19 cellular contexts compared by ENCODE assay signal in genomic region chr22:50018608-50019291, GRCh38. TPM values are rescaled to one million over a fixed set of nuclear protein-coding genes. Genes with fewer than 3 reads are reported as not detected.
A peak's percentile ranks its signal among the peaks of the same experiment; 100 is the strongest.
DNase-seq lines count a peak whose midpoint lies in the region; ATAC-seq and TF ChIP-seq lines count a peak whose summit lies in the region.
"Had no signal": no experiment of that assay in that cellular context is flagged by ENCODE, and none has a peak within 500 bp of the region (broad histone marks: within the 10 kb centered on the region; RNA-seq: fewer than 3 reads in every experiment).

No MANE protein-coding gene starts in this region.

- no peak for TF ChIP-seq RAD21 in neural cell (conservative IDR thresholded peaks at IDR 0.05)

- no peak overlapping the region for H2AFZ ChIP-seq in neural cell (ENCODE audit: low read depth, low read length)

- H3K79me2 ChIP-seq in neural cell (replicated peaks; ENCODE audit: insufficient read depth, low read length): no peaks in the 10 kb centered on the region

- H3K9me3 ChIP-seq in neural cell (ENCODE audit: low read length): peaks cover 6% of the 10 kb centered on the region
- H3K9me3 ChIP-seq: Caco-2, esophagus squamous epithelium, neutrophil, upper lobe of left lung had no signal

- no peak overlapping the region for H3K9ac ChIP-seq in neural cell (ENCODE audit: low read length)

- no peaks in the 10 kb centered on the region for H3K36me3 ChIP-seq in H7 (replicated peaks; ENCODE audit: control insufficient read depth, insufficient read depth, low read length)
- H3K36me3 ChIP-seq in neural cell (ENCODE audit: insufficient read depth, low read length): no peaks in the 10 kb centered on the region
- H3K36me3 ChIP-seq: esophagus squamous epithelium, neutrophil, upper lobe of left lung had no signal

- TF ChIP-seq EP300 in neural cell (conservative IDR thresholded peaks at IDR 0.05; ENCODE audit: poor library complexity, severe bottlenecking): peak; percentile 24

- no peaks in the 10 kb centered on the region for H3F3A ChIP-seq in neural cell (ENCODE audit: insufficient read depth, low read length, poor library complexity, severe bottlenecking)

- H3K27ac ChIP-seq in neural cell (ENCODE audit: low read length): no peak overlapping the region
- H3K27ac ChIP-seq: dorsolateral prefrontal cortex, esophagus squamous epithelium, neutrophil, upper lobe of left lung had no signal

- no peak for TF ChIP-seq CTCF in neural cell (IDR thresholded peaks at IDR 0.05; ENCODE audit: poor library complexity, severe bottlenecking)

- peak; percentile 55 for DNase-seq in activated CD4-positive, alpha-beta T cell treated with anti-CD3 and anti-CD28 coated beads for 48 hours
- DNase-seq in activated CD4-positive, alpha-beta T cell treated with anti-CD3 and anti-CD28 coated beads, Interleukin-2, amount 50 U/mL, for 1 hour: no peak
- peak; percentile 25 for DNase-seq in H7
- peak; percentile 33 for DNase-seq in activated naive CD4-positive, alpha-beta T cell treated with anti-CD3 and anti-CD28 coated beads, Interleukin-2, amount 50 U/mL, for 16 hours
- DNase-seq in cortex of kidney (lab: John Stamatoyannopoulos, UW): no peak
- DNase-seq: Caco-2, esophagus squamous epithelium, NCI-H1694 treated with DMSO at 0.1 percent for 48 hours, NCI-H526, PC-3, right cardiac atrium, upper lobe of left lung had no signal

- no peaks in the 10 kb centered on the region for H3K9me2 ChIP-seq in neural cell (ENCODE audit: insufficient read depth, low read length)

- no peaks in the 10 kb centered on the region for H4K20me1 ChIP-seq in neural cell (ENCODE audit: insufficient read depth)

- H3K4me3 ChIP-seq in H7 (ENCODE audit: insufficient read depth, low read depth, low read length) (no peak overlapping the region), neural cell (ENCODE audit: low read length) (peak overlapping the region; percentile 8)
- H3K4me3 ChIP-seq: dorsolateral prefrontal cortex, esophagus squamous epithelium, upper lobe of left lung had no signal

- H3K27me3 ChIP-seq in H7 (ENCODE audit: control insufficient read depth, insufficient read depth, low read length): peaks cover 20% of the 10 kb centered on the region
- H3K27me3 ChIP-seq in neural cell (ENCODE audit: insufficient read depth, low read depth, low read length): peaks cover 27% of the 10 kb centered on the region

- H3K4me2 ChIP-seq in neural cell (ENCODE audit: low read length): no peak overlapping the region

- ATAC-seq in GM19463 (IDR thresholded peaks at IDR 0.05; ENCODE audit: unreplicated experiment) (no peak), GM18517 (IDR thresholded peaks at IDR 0.05; ENCODE audit: unreplicated experiment) (no peak)
- ATAC-seq: PC-3, right cardiac atrium had no signal

TF ChIP-seq in neural cell, 6 proteins besides CTCF, POLR2A, EP300 and RAD21:
- TF ChIP-seq REST (IDR thresholded peaks at IDR 0.05; ENCODE audit: borderline replicate concordance) (no peak), SMC3 (conservative IDR thresholded peaks at IDR 0.05; ENCODE audit: poor library complexity) (no peak), EZH2 (IDR thresholded peaks at IDR 0.05; ENCODE audit: borderline replicate concordance, insufficient read depth, low read length, poor library complexity, severe bottlenecking) (no peak), MXI1 (conservative IDR thresholded peaks at IDR 0.05; ENCODE audit: poor library complexity, severe bottlenecking) (no peak), TAF1 (IDR thresholded peaks at IDR 0.05; ENCODE audit: low read depth) (no peak), POLR2AphosphoS5 (IDR thresholded peaks at IDR 0.05) (no peak)

RNA-seq across cellular contexts. Expression of gene IL17REL, which starts 6.2 kb away (rescaled TPM):
- total RNA-seq in H7 (2014; rRNA removed; shearing (Covaris generic)): 0.04 TPM in 1 of 2 replicates, not detected in the other
- not detected in 2 replicates for polyA plus RNA-seq in neural cell
- not detected in 2 replicates for polyA minus RNA-seq in neural cell
- total RNA-seq: Caco-2, esophagus squamous epithelium, SK-MEL-5 had no signal
- polyA plus RNA-seq: right cardiac atrium had no signal

RNA-seq across cellular contexts. Expression of gene TTLL8, which starts 39.3 kb away (rescaled TPM):
- total RNA-seq in H7 (2014; rRNA removed; shearing (Covaris generic)): not detected in 2 replicates
- not detected in 2 replicates for polyA plus RNA-seq in neural cell
- not detected in 2 replicates for polyA minus RNA-seq in neural cell
- total RNA-seq: Caco-2, esophagus squamous epithelium, H1, PC-3, right cardiac atrium, SK-MEL-5, upper lobe of left lung had no signal
- polyA plus RNA-seq: H1, right cardiac atrium had no signal

RNA-seq across cellular contexts. Expression of gene PIM3, which starts 58.2 kb away (rescaled TPM):
- total RNA-seq in H7 (2014; rRNA removed; shearing (Covaris generic)): 71.2 and 79.7 TPM in 2 replicates
- polyA plus RNA-seq in neural cell: 28.7 and 32.6 TPM in 2 replicates
- 18.8 and 25.3 TPM in 2 replicates for polyA minus RNA-seq in neural cell

Comparison
In these comparisons a context has a peak if more than half of its experiments do, and no peak if none do; other contexts are left out.
1. DNase-seq: peak in activated CD4-positive, alpha-beta T cell treated with anti-CD3 and anti-CD28 coated beads for 48 hours (single experiment), H7 (single experiment) and activated naive CD4-positive, alpha-beta T cell treated with anti-CD3 and anti-CD28 coated beads, Interleukin-2, amount 50 U/mL, for 16 hours (single experiment); none in activated CD4-positive, alpha-beta T cell treated with anti-CD3 and anti-CD28 coated beads, Interleukin-2, amount 50 U/mL, for 1 hour (single experiment) and cortex of kidney (single experiment).